In genomic region chr12:87425942-87426554, GRCh38 we compare ENCODE assay signal across 22 cellular contexts.
DNase-seq lines count a peak whose midpoint lies in the region; ATAC-seq and TF ChIP-seq lines count a peak whose summit lies in the region.
"Had no signal": no experiment of that assay in that cellular context is flagged by ENCODE, and none has a peak within 500 bp of the region (broad histone marks: within the 10 kb centered on the region; RNA-seq: fewer than 3 reads in every experiment).

No MANE protein-coding gene starts in this region.

- H4K20me1 ChIP-seq in OCI-LY7 (ENCODE audit: insufficient read depth, low read length), result no peaks in the 10 kb centered on the region

- peak; percentile 28 for DNase-seq in Calu3
- peak; percentile 90 for DNase-seq in LHCN-M2 (ENCODE audit: low read depth)
- peak; percentile 24 for DNase-seq in RPMI7951 (ENCODE audit: low read depth)
- DNase-seq in foreskin keratinocyte, result peak; percentile 78 to 85
- no peak for DNase-seq in NCI-H524 treated with DMSO at 0.1 percent for 48 hours (lab: John Stamatoyannopoulos, UW)
- no peak for DNase-seq in NCI-H2107 (lab: John Stamatoyannopoulos, UW)
- no peak for DNase-seq in OCI-LY7 (ENCODE audit: low spot score)
- no peak for DNase-seq in stomach
- DNase-seq: ACHN; activated B cell treated with CpG ODN at 0.5 μM for 24 hours; activated CD8-positive, alpha-beta T cell treated with anti-CD3 and anti-CD28 coated beads for 36 hours; activated T-cell treated with anti-CD3 and anti-CD28 coated beads, Interleukin-2, amount 50 U/mL, for 4 hours; colonic mucosa; foreskin melanocyte; NCI-H2171 treated with DMSO at 0.1 percent for 48 hours; spleen had no signal

- no peaks in the 10 kb centered on the region for H3K9me3 ChIP-seq in OCI-LY7 (ENCODE audit: low read length)
- H3K9me3 ChIP-seq in stomach, result peaks cover 0 to 13% (median 8%) of the 10 kb centered on the region in 4 donors
- H3K9me3 ChIP-seq: colonic mucosa, thoracic aorta had no signal

- no TSS peak for BruUV-seq in Calu3 (replicated peaks; lab: Mats Ljungman, UMichigan)
- no TSS peak for BruUV-seq in OCI-LY7 (replicated peaks; lab: Mats Ljungman, UMichigan)

- H3K36me3 ChIP-seq in OCI-LY7 (ENCODE audit: insufficient read depth, low read length) (no peaks in the 10 kb centered on the region), stomach (no peaks in the 10 kb centered on the region)
- H3K36me3 ChIP-seq: colonic mucosa, spleen, thoracic aorta had no signal

- no peak overlapping the region for H2AFZ ChIP-seq in OCI-LY7 (ENCODE audit: low read length)

- peaks cover 22% of the 10 kb centered on the region for H3K4me1 ChIP-seq in foreskin keratinocyte
- H3K4me1 ChIP-seq in OCI-LY7 (ENCODE audit: insufficient read depth, low read length, poor library complexity, severe bottlenecking), result no peaks in the 10 kb centered on the region
- peaks cover 0 to 7% (median 2%) of the 10 kb centered on the region in 4 donors for H3K4me1 ChIP-seq in stomach
- H3K4me1 ChIP-seq: colonic mucosa, spleen had no signal

- no peaks in the 10 kb centered on the region for H3K9me2 ChIP-seq in OCI-LY7 (ENCODE audit: insufficient read depth, low read length)

- no peak for TF ChIP-seq EP300 in stomach (IDR thresholded peaks at IDR 0.05)

- peaks cover 23% of the 10 kb centered on the region for H3K9me3 Mint-ChIP-seq in Calu3 (ENCODE audit: low read depth, unreplicated experiment)
- H3K9me3 Mint-ChIP-seq: activated naive CD4-positive, alpha-beta T cell treated with anti-CD3 and anti-CD28 coated beads, Interleukin-2, amount 50 U/mL, for 24 hours had no signal

- H3K4me3 ChIP-seq in OCI-LY7 (ENCODE audit: low read depth, low read length, poor library complexity, severe bottlenecking), result no peak overlapping the region
- no peak overlapping the region for H3K4me3 ChIP-seq in stomach
- H3K4me3 ChIP-seq: colonic mucosa, spleen, thoracic aorta had no signal

- 68 to 86% (median 83%) methylated on average over 2 of the region's 2 CpGs for WGBS in stomach, 5 donors

- no peaks in the 10 kb centered on the region for H3K27me3 Mint-ChIP-seq in Calu3 (ENCODE audit: unreplicated experiment)
- H3K27me3 Mint-ChIP-seq: activated B cell treated with CpG ODN at 0.5 μM for 24 hours; activated CD8-positive, alpha-beta T cell treated with anti-CD3 and anti-CD28 coated beads for 36 hours; activated naive CD4-positive, alpha-beta T cell treated with anti-CD3 and anti-CD28 coated beads, Interleukin-2, amount 50 U/mL, for 24 hours had no signal

- H3K36me3 Mint-ChIP-seq in Calu3 (ENCODE audit: insufficient read depth, unreplicated experiment), result no peaks in the 10 kb centered on the region
- H3K36me3 Mint-ChIP-seq: activated naive CD4-positive, alpha-beta T cell treated with anti-CD3 and anti-CD28 coated beads, Interleukin-2, amount 50 U/mL, for 24 hours; CD14-positive monocyte had no signal

- TF ChIP-seq POLR2A in stomach (IDR thresholded peaks at IDR 0.05), result no peak

- peak; percentile 65 for ATAC-seq in foreskin keratinocyte
- ATAC-seq: activated CD8-positive, alpha-beta T cell treated with anti-CD3 and anti-CD28 coated beads for 36 hours; activated T-cell treated with anti-CD3 and anti-CD28 coated beads, Interleukin-2, amount 50 U/mL, for 4 hours; left lobe of liver; Right ventricle myocardium inferior had no signal

- H3K27me3 ChIP-seq in foreskin keratinocyte (no peaks in the 10 kb centered on the region), stomach (no peaks in the 10 kb centered on the region)
- H3K27me3 ChIP-seq: colonic mucosa, spleen had no signal

- no peak overlapping the region for H3K4me2 ChIP-seq in OCI-LY7 (ENCODE audit: low read length)

- H3K27ac Mint-ChIP-seq in Calu3 (ENCODE audit: unreplicated experiment), result peak overlapping the region; percentile 85
- H3K27ac Mint-ChIP-seq: activated B cell treated with CpG ODN at 0.5 μM for 24 hours; activated CD8-positive, alpha-beta T cell treated with anti-CD3 and anti-CD28 coated beads for 36 hours; activated naive CD4-positive, alpha-beta T cell treated with anti-CD3 and anti-CD28 coated beads, Interleukin-2, amount 50 U/mL, for 24 hours; CD14-positive monocyte; T-helper 1 cell treated with Interleukin-12 subunit alpha and Interleukin-12 subunit beta and Interleukin-4 antibody, amounts not matched to agents 30 μg/mL and 1 μg/mL, for 36 hours had no signal

- intact Hi-C loops in Calu3 (cut with micrococcal nuclease; ENCODE audit: unreplicated experiment), result no loop called here
- intact Hi-C loops in OCI-LY7 (cut with micrococcal nuclease; ENCODE audit: unreplicated experiment), result no loop called here
- intact Hi-C loops in stomach (cut with DNase I; ENCODE audit: low total_unique reads), result no loop called here

- POLR2A ChIA-PET in OCI-LY7 (lab: Charles Lee), result no interaction called here

- H3K4me1 Mint-ChIP-seq in Calu3 (ENCODE audit: low read depth, unreplicated experiment), result peaks cover 20% of the 10 kb centered on the region
- H3K4me1 Mint-ChIP-seq: activated B cell treated with CpG ODN at 0.5 μM for 24 hours; activated naive CD4-positive, alpha-beta T cell treated with anti-CD3 and anti-CD28 coated beads, Interleukin-2, amount 50 U/mL, for 24 hours; CD14-positive monocyte had no signal

- TF ChIP-seq CTCF in Calu3 (IDR thresholded peaks at IDR 0.05; ENCODE audit: unreplicated experiment) (no peak), foreskin keratinocyte (conservative IDR thresholded peaks at IDR 0.05) (no peak), OCI-LY7 (conservative IDR thresholded peaks at IDR 0.05; ENCODE audit: low read length) (no peak), stomach (IDR thresholded peaks at IDR 0.05) (no peak)

- H3K4me3 Mint-ChIP-seq in Calu3 (ENCODE audit: low read depth, unreplicated experiment), result no peak overlapping the region
- H3K4me3 Mint-ChIP-seq: activated B cell treated with CpG ODN at 0.5 μM for 24 hours; activated CD8-positive, alpha-beta T cell treated with anti-CD3 and anti-CD28 coated beads for 36 hours; activated naive CD4-positive, alpha-beta T cell treated with anti-CD3 and anti-CD28 coated beads, Interleukin-2, amount 50 U/mL, for 24 hours; activated T-cell treated with anti-CD3 and anti-CD28 coated beads, Interleukin-2, amount 50 U/mL, for 4 hours; CD14-positive monocyte; T-helper 1 cell treated with Interleukin-12 subunit alpha and Interleukin-12 subunit beta and Interleukin-4 antibody, amounts not matched to agents 30 μg/mL and 1 μg/mL, for 36 hours had no signal

- CTCF ChIA-PET in Calu3 (lab: Charles Lee) (interaction anchor here (0.7 to 0.9 kb wide), 2 partner anchors 14 to 94 kb away, joined by 3 read pairs; no protein-coding TSS in a partner anchor), OCI-LY7 (lab: Charles Lee; ENCODE audit: unreplicated experiment) (no interaction called here)

- H3K79me2 ChIP-seq in OCI-LY7 (ENCODE audit: insufficient read depth, low read depth, low read length), result no peaks in the 10 kb centered on the region

- H3K27ac ChIP-seq in foreskin keratinocyte, result peak overlapping the region; percentile 60
- H3K27ac ChIP-seq in OCI-LY7 (ENCODE audit: low read depth, low read length, poor library complexity, severe bottlenecking), result no peak overlapping the region
- H3K27ac ChIP-seq in stomach, result no peak overlapping the region
- H3K27ac ChIP-seq: colonic mucosa, spleen, thoracic aorta had no signal

Comparison
In these comparisons a context has a peak if more than half of its experiments do, and no peak if none do; other contexts are left out.
1. DNase-seq: peak in Calu3 (single experiment), LHCN-M2 (single experiment), RPMI7951 (single experiment) and foreskin keratinocyte (2 of 2); none in NCI-H524 treated with DMSO at 0.1 percent for 48 hours (single experiment), NCI-H2107 (single experiment), OCI-LY7 (single experiment) and stomach (single experiment).